Comparison of ENCODE assay signal across 10 cellular contexts in genomic region chr1:143972753-143973326, GRCh38. TPM values are rescaled to one million over a fixed set of nuclear protein-coding genes. Genes with fewer than 3 reads are reported as not detected.
DNase-seq lines count a peak whose midpoint lies in the region; ATAC-seq and TF ChIP-seq lines count a peak whose summit lies in the region.
"Not testable (repeated sequence)": the region's sequence is repeated elsewhere in the genome, so short reads cannot be mapped to it uniquely, and the experiment has no call there.
"Had no signal": no experiment of that assay in that cellular context is flagged by ENCODE, and none has a peak within 500 bp of the region (broad histone marks: within the 10 kb centered on the region; RNA-seq: fewer than 3 reads in every experiment).

No MANE protein-coding gene starts in this region.

- TF ChIP-seq CTCF in Calu3 (IDR thresholded peaks at IDR 0.05; ENCODE audit: unreplicated experiment); heart left ventricle (IDR thresholded peaks at IDR 0.05): not testable (repeated sequence)

- H3K9me3 Mint-ChIP-seq in Calu3 (ENCODE audit: low read depth, unreplicated experiment); activated CD4-positive, alpha-beta T cell treated with anti-CD3 and anti-CD28 coated beads for 36 hours (ENCODE audit: low read depth); stimulated activated effector memory CD8-positive, alpha-beta T cell treated with anti-CD3 and anti-CD28 coated beads, Interleukin-12 subunit alpha, Interleukin-12 subunit beta, amount 100 ng/mL, for 72 hours: not testable (repeated sequence)

- not testable (repeated sequence) for DNase-seq in Calu3; activated CD4-positive, alpha-beta T cell treated with anti-CD3 and anti-CD28 coated beads for 36 hours; heart left ventricle; stimulated activated effector memory CD8-positive, alpha-beta T cell treated with anti-CD3 and anti-CD28 coated beads, Interleukin-12 subunit alpha, Interleukin-12 subunit beta, amount 100 ng/mL, for 72 hours (ENCODE audit: low spot score in 2 of 2)

- intact Hi-C loops in Calu3 (cut with micrococcal nuclease; ENCODE audit: unreplicated experiment); activated CD4-positive, alpha-beta T cell treated with anti-CD3 and anti-CD28 coated beads for 36 hours (cut with DNase I, micrococcal nuclease); heart left ventricle (cut with DNase I): not testable (repeated sequence)

- TF ChIP-seq POLR2A in heart left ventricle (IDR thresholded peaks at IDR 0.05): not testable (repeated sequence)

- not testable (repeated sequence) for H3K4me1 Mint-ChIP-seq in Calu3 (ENCODE audit: low read depth, unreplicated experiment); activated CD4-positive, alpha-beta T cell treated with anti-CD3 and anti-CD28 coated beads for 36 hours; stimulated activated effector memory CD8-positive, alpha-beta T cell treated with anti-CD3 and anti-CD28 coated beads, Interleukin-12 subunit alpha, Interleukin-12 subunit beta, amount 100 ng/mL, for 72 hours

- H3K36me3 ChIP-seq in heart left ventricle: not testable (repeated sequence)

- H3K4me3 Mint-ChIP-seq in Calu3 (ENCODE audit: low read depth, unreplicated experiment); activated CD4-positive, alpha-beta T cell treated with anti-CD3 and anti-CD28 coated beads for 36 hours; stimulated activated effector memory CD8-positive, alpha-beta T cell treated with anti-CD3 and anti-CD28 coated beads, Interleukin-12 subunit alpha, Interleukin-12 subunit beta, amount 100 ng/mL, for 72 hours: not testable (repeated sequence)

- not testable (repeated sequence) for H3K27ac ChIP-seq in heart left ventricle

- not testable (repeated sequence) for H3K27me3 ChIP-seq in heart left ventricle

- peaks cover 12% of the 10 kb centered on the region for H3K36me3 Mint-ChIP-seq in Calu3 (ENCODE audit: insufficient read depth, unreplicated experiment)
- H3K36me3 Mint-ChIP-seq in activated CD4-positive, alpha-beta T cell treated with anti-CD3 and anti-CD28 coated beads for 36 hours (ENCODE audit: low read depth); stimulated activated effector memory CD8-positive, alpha-beta T cell treated with anti-CD3 and anti-CD28 coated beads, Interleukin-12 subunit alpha, Interleukin-12 subunit beta, amount 100 ng/mL, for 72 hours: not testable (repeated sequence)

- not testable (repeated sequence) for H3K9me3 ChIP-seq in heart left ventricle

- no CpG with 5 or more reads among the region's 48 CpGs for WGBS in heart left ventricle, 4 donors

- peak; percentile 3 for ATAC-seq in GM19372 (IDR thresholded peaks at IDR 0.05; ENCODE audit: low read depth, unreplicated experiment)
- ATAC-seq in GM21723 (IDR thresholded peaks at IDR 0.05; ENCODE audit: unreplicated experiment): peak; percentile 12
- peak; percentile 6 for ATAC-seq in HG02970 (IDR thresholded peaks at IDR 0.05; ENCODE audit: low FRiP score, unreplicated experiment)
- peak; percentile 18 for ATAC-seq in HG03432 (IDR thresholded peaks at IDR 0.05; ENCODE audit: unreplicated experiment)
- peak; percentile 11 for ATAC-seq in activated CD4-positive, alpha-beta T cell treated with anti-CD3 and anti-CD28 coated beads for 36 hours
- peak; percentile 6 to 57 (median 45) for ATAC-seq in heart left ventricle
- peak; percentile 5 for ATAC-seq in stimulated activated effector memory CD8-positive, alpha-beta T cell treated with anti-CD3 and anti-CD28 coated beads, Interleukin-12 subunit alpha, Interleukin-12 subunit beta, amount 100 ng/mL, for 72 hours

- H3K4me1 ChIP-seq in heart left ventricle: not testable (repeated sequence)

- TSS peak; percentile 57 for BruUV-seq in Calu3 (replicated peaks; lab: Mats Ljungman, UMichigan)

- H3K4me3 ChIP-seq in heart left ventricle: not testable (repeated sequence)

- H3K27me3 Mint-ChIP-seq in Calu3 (ENCODE audit: unreplicated experiment); activated CD4-positive, alpha-beta T cell treated with anti-CD3 and anti-CD28 coated beads for 36 hours: not testable (repeated sequence)

- POLR2A ChIA-PET in activated CD4-positive, alpha-beta T cell treated with anti-CD3 and anti-CD28 coated beads for 36 hours (lab: Charles Lee): not testable (repeated sequence)

- H3K27ac Mint-ChIP-seq in Calu3 (ENCODE audit: unreplicated experiment); activated CD4-positive, alpha-beta T cell treated with anti-CD3 and anti-CD28 coated beads for 36 hours; stimulated activated effector memory CD8-positive, alpha-beta T cell treated with anti-CD3 and anti-CD28 coated beads, Interleukin-12 subunit alpha, Interleukin-12 subunit beta, amount 100 ng/mL, for 72 hours: not testable (repeated sequence)

- CTCF ChIA-PET in Calu3 (lab: Charles Lee); activated CD4-positive, alpha-beta T cell treated with anti-CD3 and anti-CD28 coated beads for 36 hours (lab: Charles Lee): not testable (repeated sequence)

RNA-seq across cellular contexts. Expression of gene FAM72C, which starts 1.1 kb away (rescaled TPM):
- total RNA-seq in Calu3 (2022) (8.3 and 8.4 TPM in 2 replicates), heart left ventricle (under 1 TPM in 4 of 9 donors, not detected in 5; 0.15 to 0.75 (median 0.34) TPM)
- total RNA-seq in activated CD4-positive, alpha-beta T cell treated with anti-CD3 and anti-CD28 coated beads for 36 hours: 10 to 100 TPM; 15.3 to 25.5 TPM
- under 1 TPM; 0.08 to 0.10 TPM for polyA plus RNA-seq in heart left ventricle
- total RNA-seq: chondrocyte had no signal
- polyA plus RNA-seq: CD8-positive, alpha-beta memory T cell had no signal
